17 cellular contexts compared by ENCODE assay signal in genomic region chr17:50110591-50111349, GRCh38. TPM values are rescaled to one million over a fixed set of nuclear protein-coding genes. Genes with fewer than 3 reads are reported as not detected.
DNase-seq lines count a peak whose midpoint lies in the region; ATAC-seq and TF ChIP-seq lines count a peak whose summit lies in the region.
"Had no signal": no experiment of that assay in that cellular context is flagged by ENCODE, and none has a peak within 500 bp of the region (broad histone marks: within the 10 kb centered on the region; RNA-seq: fewer than 3 reads in every experiment).

No MANE protein-coding gene starts in this region.

- peak overlapping the region; percentile 59 to 87 (median 71) for H3K27ac ChIP-seq in body of pancreas
- H3K27ac ChIP-seq in iPS-20b (ENCODE audit: low read length) = no peak overlapping the region
- H3K27ac ChIP-seq in rectal smooth muscle tissue (ENCODE audit: low read depth, low read length) = peak overlapping the region; percentile 76
- H3K27ac ChIP-seq: PC-9 had no signal

- H3K4me3 Mint-ChIP-seq in progenitor cell of endocrine pancreas (ENCODE audit: low read depth) = no peak overlapping the region
- H3K4me3 Mint-ChIP-seq: activated CD8-positive, alpha-beta memory T cell treated with anti-CD3 and anti-CD28 coated beads, Interleukin-2, amount 10 ng/mL, durations not matched to agents 7 days and 5 days had no signal

- TF ChIP-seq POLR2A in body of pancreas (IDR thresholded peaks at IDR 0.05) = peak in 1 of 3 donors; percentile 47

- no peak overlapping the region for H3K4me3 ChIP-seq in body of pancreas
- H3K4me3 ChIP-seq in iPS-20b (ENCODE audit: low read length) = no peak overlapping the region
- H3K4me3 ChIP-seq in rectal smooth muscle tissue (ENCODE audit: low read length) = no peak overlapping the region
- H3K4me3 ChIP-seq: PC-9 had no signal

- H3K27me3 ChIP-seq in body of pancreas = no peaks in the 10 kb centered on the region
- no peaks in the 10 kb centered on the region for H3K27me3 ChIP-seq in iPS-20b (ENCODE audit: insufficient read depth, low read length)
- no peaks in the 10 kb centered on the region for H3K27me3 ChIP-seq in rectal smooth muscle tissue (ENCODE audit: control insufficient read depth, insufficient read depth, low read length)

- H3K4me1 Mint-ChIP-seq in progenitor cell of endocrine pancreas (ENCODE audit: low read depth) = peaks cover 4% of the 10 kb centered on the region
- H3K4me1 Mint-ChIP-seq: activated CD8-positive, alpha-beta memory T cell treated with anti-CD3 and anti-CD28 coated beads, Interleukin-2, amount 10 ng/mL, durations not matched to agents 7 days and 5 days had no signal

- no peaks in the 10 kb centered on the region for H3K9me3 Mint-ChIP-seq in progenitor cell of endocrine pancreas (ENCODE audit: low read depth)

- H3K9me3 ChIP-seq in body of pancreas = no peaks in the 10 kb centered on the region
- no peaks in the 10 kb centered on the region for H3K9me3 ChIP-seq in iPS-20b (ENCODE audit: insufficient read depth, low read depth, low read length)

- H3K36me3 Mint-ChIP-seq in progenitor cell of endocrine pancreas (ENCODE audit: insufficient read depth) = peaks cover 4% of the 10 kb centered on the region
- H3K36me3 Mint-ChIP-seq: activated CD8-positive, alpha-beta memory T cell treated with anti-CD3 and anti-CD28 coated beads, Interleukin-2, amount 10 ng/mL, durations not matched to agents 7 days and 5 days had no signal

- H3K4me1 ChIP-seq in body of pancreas (peaks cover 24% of the 10 kb centered on the region), iPS-20b (ENCODE audit: insufficient read depth, low read length) (peaks cover 8% of the 10 kb centered on the region), rectal smooth muscle tissue (ENCODE audit: control insufficient read depth, insufficient read depth, low read length) (peaks cover 20% of the 10 kb centered on the region)

- H3K27ac Mint-ChIP-seq in progenitor cell of endocrine pancreas = no peak overlapping the region
- H3K27ac Mint-ChIP-seq: activated CD8-positive, alpha-beta memory T cell treated with anti-CD3 and anti-CD28 coated beads, Interleukin-2, amount 10 ng/mL, durations not matched to agents 7 days and 5 days had no signal

- intact Hi-C loops in body of pancreas (cut with DNase I) = no loop called here

- H3K36me3 ChIP-seq in body of pancreas (replicated peaks in 1 of 2; ENCODE audit: insufficient read depth in 1 of 2, low read depth in 2 of 2) (peaks cover 0 to 15% of the 10 kb centered on the region in 2 donors), iPS-20b (ENCODE audit: insufficient read depth, low read depth, low read length) (no peaks in the 10 kb centered on the region), rectal smooth muscle tissue (ENCODE audit: control insufficient read depth, insufficient read depth, low read length) (peaks cover 23% of the 10 kb centered on the region)

- 57 to 70% methylated on average over 2 to 16 of the region's 19 CpGs for WGBS in body of pancreas, 2 donors

- ATAC-seq in body of pancreas = peak; percentile 49
- ATAC-seq: activated CD8-positive, alpha-beta memory T cell treated with anti-CD3 and anti-CD28 coated beads, Interleukin-2, amount 10 ng/mL, durations not matched to agents 7 days and 5 days had no signal

- TF ChIP-seq CTCF in body of pancreas (IDR thresholded peaks at IDR 0.05) (no peak), progenitor cell of endocrine pancreas (IDR thresholded peaks at IDR 0.05; ENCODE audit: unreplicated experiment) (no peak)

- DNase-seq in AG20443 (ENCODE audit: low spot score) = peak; percentile 61
- DNase-seq in body of pancreas = peak; percentile 61 to 93 (median 84)
- DNase-seq in amygdala (lab: John Stamatoyannopoulos, UW) = no peak
- no peak for DNase-seq in progenitor cell of endocrine pancreas (ENCODE audit: low spot score, unreplicated experiment)
- no peak for DNase-seq in NCI-H1417 treated with DMSO at 0.1 percent for 48 hours (lab: John Stamatoyannopoulos, UW)
- no peak for DNase-seq in NCI-H345 treated with DMSO at 0.1 percent for 48 hours (lab: John Stamatoyannopoulos, UW; ENCODE audit: unreplicated experiment)
- DNase-seq: ACHN; activated CD8-positive, alpha-beta memory T cell treated with anti-CD3 and anti-CD28 coated beads, Interleukin-2, amount 10 ng/mL, durations not matched to agents 7 days and 5 days; DMS153; effector CD4-positive, alpha-beta T cell; GOT3; mammary epithelial cell; PC-9; T-helper 9 cell had no signal

- H3K9ac ChIP-seq in iPS-20b (ENCODE audit: low read depth, low read length) (peak overlapping the region; percentile 68; the same call in 1 of the 2 replicates), rectal smooth muscle tissue (ENCODE audit: low read length) (no peak overlapping the region)

- peaks cover 5% of the 10 kb centered on the region for H3K27me3 Mint-ChIP-seq in progenitor cell of endocrine pancreas

RNA-seq across cellular contexts. Expression of gene PDK2, which starts 15.6 kb away (rescaled TPM):
- 100 to 1,000 TPM in 1 of 2 donors, 10 to 100 TPM in 1; 27.0 to 119 TPM for total RNA-seq in body of pancreas
- total RNA-seq in progenitor cell of endocrine pancreas = 35.7 and 37.1 TPM in 2 replicates

RNA-seq across cellular contexts. Expression of gene SAMD14, which starts 19.2 kb away (rescaled TPM):
- total RNA-seq in body of pancreas = not detected
- total RNA-seq in progenitor cell of endocrine pancreas = 6.0 and 7.7 TPM in 2 replicates

RNA-seq across cellular contexts. Expression of gene PPP1R9B, which starts 39.7 kb away (rescaled TPM):
- 10 to 100 TPM; 20.0 to 31.0 TPM for total RNA-seq in body of pancreas
- total RNA-seq in progenitor cell of endocrine pancreas = 34.3 and 35.7 TPM in 2 replicates

RNA-seq across cellular contexts. Expression of gene ITGA3, which starts 54.9 kb away (rescaled TPM):
- total RNA-seq in body of pancreas (10 to 100 TPM; 31.0 to 36.3 TPM), progenitor cell of endocrine pancreas (17.6 and 19.5 TPM in 2 replicates)

RNA-seq across cellular contexts. Expression of gene SGCA, which starts 55.0 kb away (rescaled TPM):
- total RNA-seq in body of pancreas (1 to 10 TPM in 1 of 2 donors, not detected in 1; 1.3 TPM), progenitor cell of endocrine pancreas (not detected in 2 replicates)
- total RNA-seq: glomerular endothelial cell, mammary epithelial cell, PC-9 had no signal

Comparison
In these comparisons a context has a peak if more than half of its experiments do, and no peak if none do; other contexts are left out.
1. DNase-seq: peak in AG20443 (single experiment) and body of pancreas (4 of 4); none in amygdala (0 of 56), progenitor cell of endocrine pancreas (single experiment), NCI-H1417 treated with DMSO at 0.1 percent for 48 hours (single experiment) and NCI-H345 treated with DMSO at 0.1 percent for 48 hours (single experiment).